Comparison of ENCODE assay signal across 21 cellular contexts in the genomic region with DNA sequence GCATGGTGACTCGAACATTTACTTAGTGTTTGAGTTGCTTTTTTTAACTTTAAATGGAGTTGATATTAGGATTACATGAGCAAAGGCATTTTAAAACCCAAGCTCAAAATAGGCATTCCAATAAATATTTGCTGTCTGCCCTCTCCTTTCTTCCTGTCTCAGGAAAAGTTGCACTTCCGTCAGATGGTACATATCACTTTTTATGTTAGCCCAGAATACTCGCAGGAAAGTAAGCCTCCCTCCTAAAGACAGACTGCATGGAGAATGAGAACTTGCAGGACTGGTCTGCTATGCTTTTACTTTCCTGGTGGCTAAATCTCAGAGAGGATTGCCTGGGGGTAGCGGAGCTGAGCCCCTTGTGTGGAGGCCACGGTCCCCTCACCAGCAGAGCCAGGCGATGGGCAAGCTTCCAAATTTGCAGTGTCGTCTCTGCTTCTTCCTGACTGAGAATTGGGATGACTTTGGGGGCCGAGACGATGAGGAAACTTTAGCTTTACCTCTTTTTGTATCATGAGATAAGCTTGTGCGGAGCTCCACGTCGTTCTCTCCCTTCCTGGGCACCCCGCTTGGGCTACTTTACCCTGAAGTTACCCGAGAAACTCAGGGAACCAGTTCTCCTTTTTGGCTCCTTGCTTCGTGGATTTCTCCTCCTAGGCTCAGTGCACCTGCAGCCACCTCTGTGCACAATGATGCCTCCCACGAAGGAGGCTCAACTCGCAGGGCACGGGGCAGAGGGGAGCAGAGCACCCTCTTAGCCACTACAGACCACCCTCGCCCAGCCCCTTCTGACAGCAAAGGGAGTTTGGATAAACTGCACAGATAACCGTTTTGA.
A peak's percentile ranks its signal among the peaks of the same experiment; 100 is the strongest.
DNase-seq lines count a peak whose midpoint lies in the region; TF ChIP-seq lines count a peak whose summit lies in the region.
"Had no signal": no experiment of that assay in that cellular context is flagged by ENCODE, and none has a peak within 500 bp of the region (broad histone marks: within the 10 kb centered on the region; RNA-seq: fewer than 3 reads in every experiment).

No MANE protein-coding gene starts in this region.

- H4K20me1 ChIP-seq in KMS-11 (ENCODE audit: insufficient read depth): no peaks in the 10 kb centered on the region

- 68 to 71% (median 70%) methylated on average over 19 to 20 of the region's 20 CpGs for WGBS in stomach, 5 donors

- no peak overlapping the region for H3K9ac ChIP-seq in KMS-11

- H3K4me1 ChIP-seq in KMS-11 (ENCODE audit: low read depth, poor library complexity, severe bottlenecking): peaks cover 37% of the 10 kb centered on the region
- peaks cover 13 to 40% (median 30%) of the 10 kb centered on the region in 4 donors for H3K4me1 ChIP-seq in stomach
- H3K4me1 ChIP-seq: breast epithelium had no signal

- TF ChIP-seq EP300 in stomach (IDR thresholded peaks at IDR 0.05): no peak

- DNase-seq in left kidney (ENCODE audit: low read depth, low spot score): peak; percentile 51
- DNase-seq in stomach: peak; percentile 23
- DNase-seq in SHP77 treated with DMSO at 0.1 percent for 48 hours (lab: John Stamatoyannopoulos, UW): no peak
- DNase-seq in effector CD8-positive, alpha-beta T cell (lab: John Stamatoyannopoulos, UW): no peak
- DNase-seq in NCI-H446 (lab: John Stamatoyannopoulos, UW): no peak
- DNase-seq: activated CD4-positive, alpha-beta T cell treated with anti-CD3 and anti-CD28 coated beads, Interleukin-2, amount 50 U/mL, for 1 hour; amygdala; DMS 273 treated with DMSO at 0.1 percent for 48 hours; NCI-H1092; NCI-H187; NCI-H2171 treated with DMSO at 0.1 percent for 48 hours; NCI-H524; SIG-M5; stimulated activated CD4-positive, alpha-beta T cell treated with anti-CD3 and anti-CD28 coated beads, Interleukin-15, amount 100 ng/mL, for 24 hours; stimulated activated naive CD4-positive, alpha-beta T cell treated with Interleukin-2 at 50 U/mL for 16 hours; T1000; uterus had no signal

- H3K4me2 ChIP-seq in KMS-11: peak overlapping the region; percentile 69; the same call in 1 of the 2 replicates

- H3K27me3 ChIP-seq in KMS-11 (ENCODE audit: insufficient read depth, low read depth): no peaks in the 10 kb centered on the region
- H3K27me3 ChIP-seq in stomach: no peaks in the 10 kb centered on the region
- H3K27me3 ChIP-seq: breast epithelium, testis, uterus had no signal

- TF ChIP-seq CTCF in KMS-11 (conservative IDR thresholded peaks at IDR 0.05; ENCODE audit: low read depth, low read length): no peak
- TF ChIP-seq CTCF in stomach (IDR thresholded peaks at IDR 0.05): no peak

- no peak overlapping the region; the same call in 1 of the 2 replicates for H3K27ac ChIP-seq in KMS-11
- H3K27ac ChIP-seq in cingulate gyrus (ENCODE audit: low read depth, low read length): peak overlapping the region; percentile 8
- no peak overlapping the region for H3K27ac ChIP-seq in stomach
- H3K27ac ChIP-seq: breast epithelium, testis, uterus had no signal

- H3K9me3 ChIP-seq in stomach: no peaks in the 10 kb centered on the region
- H3K9me3 ChIP-seq: breast epithelium, testis, uterus had no signal

- no peaks in the 10 kb centered on the region for H3K79me2 ChIP-seq in KMS-11 (ENCODE audit: insufficient read depth, low read depth)

- no peak overlapping the region for H2AFZ ChIP-seq in KMS-11 (ENCODE audit: low read depth)

- intact Hi-C loops in stomach (cut with DNase I; ENCODE audit: low total_unique reads): no loop called here

- H3K36me3 ChIP-seq in KMS-11 (ENCODE audit: insufficient read depth) (no peaks in the 10 kb centered on the region), stomach (no peaks in the 10 kb centered on the region)
- H3K36me3 ChIP-seq: breast epithelium, uterus had no signal

- no peak for TF ChIP-seq POLR2A in stomach (IDR thresholded peaks at IDR 0.05)

- no peak overlapping the region for H3K4me3 ChIP-seq in KMS-11 (IDR thresholded peaks at IDR 0.05; ENCODE audit: insufficient read depth, low read depth, low read length)
- no peak overlapping the region for H3K4me3 ChIP-seq in stomach
- H3K4me3 ChIP-seq: breast epithelium, testis, uterus had no signal

Comparison
In these comparisons a context has a peak if more than half of its experiments do, and no peak if none do; other contexts are left out.
1. DNase-seq: peak in left kidney (single experiment) and stomach (single experiment); none in SHP77 treated with DMSO at 0.1 percent for 48 hours (single experiment), effector CD8-positive, alpha-beta T cell (single experiment) and NCI-H446 (0 of 2).